In the genomic region with DNA sequence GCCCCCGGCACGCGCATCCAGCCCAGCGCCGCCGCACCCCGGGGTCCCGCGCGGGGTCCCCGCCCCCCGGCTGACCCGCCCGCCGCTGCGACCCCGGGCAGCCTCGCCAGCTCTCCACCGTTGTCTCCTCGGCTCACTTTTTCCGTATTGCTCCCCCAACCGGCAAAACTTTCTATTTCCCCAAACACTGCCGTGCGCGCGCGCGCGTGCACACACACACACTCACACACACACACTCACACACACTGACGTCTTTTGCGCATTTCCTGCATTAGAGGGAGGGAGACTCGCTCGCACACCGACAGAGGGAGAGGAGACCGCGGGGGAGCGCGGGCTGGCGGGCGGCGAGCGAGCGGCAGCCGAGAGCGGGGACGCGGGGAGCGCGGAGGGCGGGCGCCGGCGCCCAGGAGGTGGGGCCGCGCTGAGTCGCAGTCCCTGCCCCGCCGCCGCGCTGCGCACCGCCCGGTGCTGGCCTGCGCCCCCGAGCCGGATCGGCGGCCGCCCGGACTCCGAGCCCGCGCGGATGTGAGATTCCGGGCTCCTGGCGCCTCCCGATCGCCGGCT, we compare ENCODE assay signal across 1 cellular context.
TF ChIP-seq lines count a peak whose summit lies in the region.

No MANE protein-coding gene starts in this region.

TF ChIP-seq in K562, 482 proteins besides CTCF, POLR2A, EP300 and RAD21 (continued from another document and continues in another):
- TF ChIP-seq, protein P1, sequence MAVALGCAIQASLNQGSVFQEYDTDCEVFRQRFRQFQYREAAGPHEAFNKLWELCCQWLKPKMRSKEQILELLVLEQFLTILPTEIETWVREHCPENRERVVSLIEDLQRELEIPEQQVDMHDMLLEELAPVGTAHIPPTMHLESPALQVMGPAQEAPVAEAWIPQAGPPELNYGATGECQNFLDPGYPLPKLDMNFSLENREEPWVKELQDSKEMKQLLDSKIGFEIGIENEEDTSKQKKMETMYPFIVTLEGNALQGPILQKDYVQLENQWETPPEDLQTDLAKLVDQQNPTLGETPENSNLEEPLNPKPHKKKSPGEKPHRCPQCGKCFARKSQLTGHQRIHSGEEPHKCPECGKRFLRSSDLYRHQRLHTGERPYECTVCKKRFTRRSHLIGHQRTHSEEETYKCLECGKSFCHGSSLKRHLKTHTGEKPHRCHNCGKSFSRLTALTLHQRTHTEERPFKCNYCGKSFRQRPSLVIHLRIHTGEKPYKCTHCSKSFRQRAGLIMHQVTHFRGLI (CRISPR knock-in tag; IDR thresholded peaks at IDR 0.05), result no peak
- no peak for TF ChIP-seq SNIP1 (IDR thresholded peaks at IDR 0.05; ENCODE audit: low read depth)
- peak; percentile 72 for TF ChIP-seq POLR2G (IDR thresholded peaks at IDR 0.05; ENCODE audit: low read depth, low read length)
- TF ChIP-seq ATF1 (CRISPR knock-in tag; IDR thresholded peaks at IDR 0.05), result 0 out of 2 replicates have a peak, but pooled peaks have one; percentile 31
- TF ChIP-seq ATF1 (tag; IDR thresholded peaks at IDR 0.05), result peak; percentile 77
- no peak for TF ChIP-seq BRD9 (IDR thresholded peaks at IDR 0.05; ENCODE audit: low read depth, partially characterized antibody)
- TF ChIP-seq KAT2B (IDR thresholded peaks at IDR 0.05; ENCODE audit: low read depth, low read length), result no peak
- TF ChIP-seq, protein P2, sequence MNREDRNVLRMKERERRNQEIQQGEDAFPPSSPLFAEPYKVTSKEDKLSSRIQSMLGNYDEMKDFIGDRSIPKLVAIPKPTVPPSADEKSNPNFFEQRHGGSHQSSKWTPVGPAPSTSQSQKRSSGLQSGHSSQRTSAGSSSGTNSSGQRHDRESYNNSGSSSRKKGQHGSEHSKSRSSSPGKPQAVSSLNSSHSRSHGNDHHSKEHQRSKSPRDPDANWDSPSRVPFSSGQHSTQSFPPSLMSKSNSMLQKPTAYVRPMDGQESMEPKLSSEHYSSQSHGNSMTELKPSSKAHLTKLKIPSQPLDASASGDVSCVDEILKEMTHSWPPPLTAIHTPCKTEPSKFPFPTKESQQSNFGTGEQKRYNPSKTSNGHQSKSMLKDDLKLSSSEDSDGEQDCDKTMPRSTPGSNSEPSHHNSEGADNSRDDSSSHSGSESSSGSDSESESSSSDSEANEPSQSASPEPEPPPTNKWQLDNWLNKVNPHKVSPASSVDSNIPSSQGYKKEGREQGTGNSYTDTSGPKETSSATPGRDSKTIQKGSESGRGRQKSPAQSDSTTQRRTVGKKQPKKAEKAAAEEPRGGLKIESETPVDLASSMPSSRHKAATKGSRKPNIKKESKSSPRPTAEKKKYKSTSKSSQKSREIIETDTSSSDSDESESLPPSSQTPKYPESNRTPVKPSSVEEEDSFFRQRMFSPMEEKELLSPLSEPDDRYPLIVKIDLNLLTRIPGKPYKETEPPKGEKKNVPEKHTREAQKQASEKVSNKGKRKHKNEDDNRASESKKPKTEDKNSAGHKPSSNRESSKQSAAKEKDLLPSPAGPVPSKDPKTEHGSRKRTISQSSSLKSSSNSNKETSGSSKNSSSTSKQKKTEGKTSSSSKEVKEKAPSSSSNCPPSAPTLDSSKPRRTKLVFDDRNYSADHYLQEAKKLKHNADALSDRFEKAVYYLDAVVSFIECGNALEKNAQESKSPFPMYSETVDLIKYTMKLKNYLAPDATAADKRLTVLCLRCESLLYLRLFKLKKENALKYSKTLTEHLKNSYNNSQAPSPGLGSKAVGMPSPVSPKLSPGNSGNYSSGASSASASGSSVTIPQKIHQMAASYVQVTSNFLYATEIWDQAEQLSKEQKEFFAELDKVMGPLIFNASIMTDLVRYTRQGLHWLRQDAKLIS (CRISPR knock-in tag; IDR thresholded peaks at IDR 0.05), result no peak; the same call in 1 of the 2 replicates
- 0 out of 2 replicates have a peak, but pooled peaks have one; percentile 27 for TF ChIP-seq XRCC5 (IDR thresholded peaks at IDR 0.05; ENCODE audit: low read depth, low read length)
- TF ChIP-seq, protein P3, sequence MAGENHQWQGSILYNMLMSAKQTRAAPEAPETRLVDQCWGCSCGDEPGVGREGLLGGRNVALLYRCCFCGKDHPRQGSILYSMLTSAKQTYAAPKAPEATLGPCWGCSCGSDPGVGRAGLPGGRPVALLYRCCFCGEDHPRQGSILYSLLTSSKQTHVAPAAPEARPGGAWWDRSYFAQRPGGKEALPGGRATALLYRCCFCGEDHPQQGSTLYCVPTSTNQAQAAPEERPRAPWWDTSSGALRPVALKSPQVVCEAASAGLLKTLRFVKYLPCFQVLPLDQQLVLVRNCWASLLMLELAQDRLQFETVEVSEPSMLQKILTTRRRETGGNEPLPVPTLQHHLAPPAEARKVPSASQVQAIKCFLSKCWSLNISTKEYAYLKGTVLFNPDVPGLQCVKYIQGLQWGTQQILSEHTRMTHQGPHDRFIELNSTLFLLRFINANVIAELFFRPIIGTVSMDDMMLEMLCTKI (IDR thresholded peaks at IDR 0.05; ENCODE audit: partially characterized antibody), result no peak
- no peak for TF ChIP-seq ZNF217 (CRISPR knock-in tag; IDR thresholded peaks at IDR 0.05)
- TF ChIP-seq DNMT1 (IDR thresholded peaks at IDR 0.05), result no peak
- TF ChIP-seq YBX1 (IDR thresholded peaks at IDR 0.05), result no peak
- TF ChIP-seq, protein P4, sequence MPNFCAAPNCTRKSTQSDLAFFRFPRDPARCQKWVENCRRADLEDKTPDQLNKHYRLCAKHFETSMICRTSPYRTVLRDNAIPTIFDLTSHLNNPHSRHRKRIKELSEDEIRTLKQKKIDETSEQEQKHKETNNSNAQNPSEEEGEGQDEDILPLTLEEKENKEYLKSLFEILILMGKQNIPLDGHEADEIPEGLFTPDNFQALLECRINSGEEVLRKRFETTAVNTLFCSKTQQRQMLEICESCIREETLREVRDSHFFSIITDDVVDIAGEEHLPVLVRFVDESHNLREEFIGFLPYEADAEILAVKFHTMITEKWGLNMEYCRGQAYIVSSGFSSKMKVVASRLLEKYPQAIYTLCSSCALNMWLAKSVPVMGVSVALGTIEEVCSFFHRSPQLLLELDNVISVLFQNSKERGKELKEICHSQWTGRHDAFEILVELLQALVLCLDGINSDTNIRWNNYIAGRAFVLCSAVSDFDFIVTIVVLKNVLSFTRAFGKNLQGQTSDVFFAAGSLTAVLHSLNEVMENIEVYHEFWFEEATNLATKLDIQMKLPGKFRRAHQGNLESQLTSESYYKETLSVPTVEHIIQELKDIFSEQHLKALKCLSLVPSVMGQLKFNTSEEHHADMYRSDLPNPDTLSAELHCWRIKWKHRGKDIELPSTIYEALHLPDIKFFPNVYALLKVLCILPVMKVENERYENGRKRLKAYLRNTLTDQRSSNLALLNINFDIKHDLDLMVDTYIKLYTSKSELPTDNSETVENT (CRISPR knock-in tag; IDR thresholded peaks at IDR 0.05), result no peak
- no peak for TF ChIP-seq HIVEP1 (CRISPR knock-in tag; IDR thresholded peaks at IDR 0.05)
- TF ChIP-seq, protein P5, sequence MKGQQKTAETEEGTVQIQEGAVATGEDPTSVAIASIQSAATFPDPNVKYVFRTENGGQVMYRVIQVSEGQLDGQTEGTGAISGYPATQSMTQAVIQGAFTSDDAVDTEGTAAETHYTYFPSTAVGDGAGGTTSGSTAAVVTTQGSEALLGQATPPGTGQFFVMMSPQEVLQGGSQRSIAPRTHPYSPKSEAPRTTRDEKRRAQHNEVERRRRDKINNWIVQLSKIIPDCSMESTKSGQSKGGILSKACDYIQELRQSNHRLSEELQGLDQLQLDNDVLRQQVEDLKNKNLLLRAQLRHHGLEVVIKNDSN (CRISPR knock-in tag; IDR thresholded peaks at IDR 0.05), result no peak
- TF ChIP-seq KLF10 (CRISPR knock-in tag; IDR thresholded peaks at IDR 0.05), result no peak
- peak in 1 of 2 experiments; percentile 61; a peak in 2 of 4 replicates for TF ChIP-seq RCOR1 (IDR thresholded peaks at IDR 0.05; ENCODE audit: borderline replicate concordance in 1 of 2, low read depth in 2 of 2, low read length in 2 of 2)
- peak; percentile 69 for TF ChIP-seq GATAD2A (IDR thresholded peaks at IDR 0.05)
- TF ChIP-seq, protein P6, sequence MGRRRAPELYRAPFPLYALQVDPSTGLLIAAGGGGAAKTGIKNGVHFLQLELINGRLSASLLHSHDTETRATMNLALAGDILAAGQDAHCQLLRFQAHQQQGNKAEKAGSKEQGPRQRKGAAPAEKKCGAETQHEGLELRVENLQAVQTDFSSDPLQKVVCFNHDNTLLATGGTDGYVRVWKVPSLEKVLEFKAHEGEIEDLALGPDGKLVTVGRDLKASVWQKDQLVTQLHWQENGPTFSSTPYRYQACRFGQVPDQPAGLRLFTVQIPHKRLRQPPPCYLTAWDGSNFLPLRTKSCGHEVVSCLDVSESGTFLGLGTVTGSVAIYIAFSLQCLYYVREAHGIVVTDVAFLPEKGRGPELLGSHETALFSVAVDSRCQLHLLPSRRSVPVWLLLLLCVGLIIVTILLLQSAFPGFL (CRISPR knock-in tag; IDR thresholded peaks at IDR 0.05), result no peak
- TF ChIP-seq, protein P7, sequence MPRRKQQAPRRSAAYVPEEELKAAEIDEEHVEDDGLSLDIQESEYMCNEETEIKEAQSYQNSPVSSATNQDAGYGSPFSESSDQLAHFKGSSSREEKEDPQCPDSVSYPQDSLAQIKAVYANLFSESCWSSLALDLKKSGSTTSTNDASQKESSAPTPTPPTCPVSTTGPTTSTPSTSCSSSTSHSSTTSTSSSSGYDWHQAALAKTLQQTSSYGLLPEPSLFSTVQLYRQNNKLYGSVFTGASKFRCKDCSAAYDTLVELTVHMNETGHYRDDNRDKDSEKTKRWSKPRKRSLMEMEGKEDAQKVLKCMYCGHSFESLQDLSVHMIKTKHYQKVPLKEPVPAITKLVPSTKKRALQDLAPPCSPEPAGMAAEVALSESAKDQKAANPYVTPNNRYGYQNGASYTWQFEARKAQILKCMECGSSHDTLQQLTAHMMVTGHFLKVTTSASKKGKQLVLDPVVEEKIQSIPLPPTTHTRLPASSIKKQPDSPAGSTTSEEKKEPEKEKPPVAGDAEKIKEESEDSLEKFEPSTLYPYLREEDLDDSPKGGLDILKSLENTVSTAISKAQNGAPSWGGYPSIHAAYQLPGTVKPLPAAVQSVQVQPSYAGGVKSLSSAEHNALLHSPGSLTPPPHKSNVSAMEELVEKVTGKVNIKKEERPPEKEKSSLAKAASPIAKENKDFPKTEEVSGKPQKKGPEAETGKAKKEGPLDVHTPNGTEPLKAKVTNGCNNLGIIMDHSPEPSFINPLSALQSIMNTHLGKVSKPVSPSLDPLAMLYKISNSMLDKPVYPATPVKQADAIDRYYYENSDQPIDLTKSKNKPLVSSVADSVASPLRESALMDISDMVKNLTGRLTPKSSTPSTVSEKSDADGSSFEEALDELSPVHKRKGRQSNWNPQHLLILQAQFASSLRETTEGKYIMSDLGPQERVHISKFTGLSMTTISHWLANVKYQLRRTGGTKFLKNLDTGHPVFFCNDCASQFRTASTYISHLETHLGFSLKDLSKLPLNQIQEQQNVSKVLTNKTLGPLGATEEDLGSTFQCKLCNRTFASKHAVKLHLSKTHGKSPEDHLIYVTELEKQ (CRISPR knock-in tag; IDR thresholded peaks at IDR 0.05), result no peak
- TF ChIP-seq SMARCA5 (IDR thresholded peaks at IDR 0.05), result no peak
- TF ChIP-seq ZNF23 (CRISPR knock-in tag; IDR thresholded peaks at IDR 0.05), result no peak
- no peak for TF ChIP-seq TFAM (CRISPR knock-in tag; conservative IDR thresholded peaks at IDR 0.05)
- TF ChIP-seq EZH2 (IDR thresholded peaks at IDR 0.05; ENCODE audit: borderline replicate concordance, low read depth, low read length), result no peak
- TF ChIP-seq FOXJ2 (tag; IDR thresholded peaks at IDR 0.05), result no peak
- TF ChIP-seq MAFG (tag; conservative IDR thresholded peaks at IDR 0.05), result no peak
- TF ChIP-seq MCM5 (IDR thresholded peaks at IDR 0.05; ENCODE audit: low read depth), result no peak
- TF ChIP-seq CCAR2 (IDR thresholded peaks at IDR 0.05; ENCODE audit: low read depth, low read length), result no peak
- no peak for TF ChIP-seq SRF (CRISPR knock-in tag; IDR thresholded peaks at IDR 0.05)
- TF ChIP-seq CAMTA2 (CRISPR knock-in tag; conservative IDR thresholded peaks at IDR 0.05), result no peak
- 0 out of 2 replicates have a peak, but pooled peaks have one; percentile 31 for TF ChIP-seq GTF2E2 (tag; IDR thresholded peaks at IDR 0.05)
- TF ChIP-seq, protein P8, sequence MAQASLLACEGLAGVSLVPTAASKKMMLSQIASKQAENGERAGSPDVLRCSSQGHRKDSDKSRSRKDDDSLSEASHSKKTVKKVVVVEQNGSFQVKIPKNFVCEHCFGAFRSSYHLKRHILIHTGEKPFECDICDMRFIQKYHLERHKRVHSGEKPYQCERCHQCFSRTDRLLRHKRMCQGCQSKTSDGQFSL (CRISPR knock-in tag; IDR thresholded peaks at IDR 0.05), result peak; percentile 71; the same call in 1 of the 2 replicates
- TF ChIP-seq, protein P8 (tag; IDR thresholded peaks at IDR 0.05), result 0 out of 4 replicates have a peak, but pooled peaks of 1 of the 2 experiments have one; percentile 10
- TF ChIP-seq ZNF12 (CRISPR knock-in tag; IDR thresholded peaks at IDR 0.05), result no peak
- no peak for TF ChIP-seq ZNF551 (CRISPR knock-in tag; IDR thresholded peaks at IDR 0.05)
- no peak for TF ChIP-seq ZNF384 (IDR thresholded peaks at IDR 0.05; ENCODE audit: low read depth, low read length)
- TF ChIP-seq ZNF324 (CRISPR knock-in tag; IDR thresholded peaks at IDR 0.05), result no peak
- TF ChIP-seq NFIC (IDR thresholded peaks at IDR 0.05), result peak; percentile 53
- TF ChIP-seq NEUROD1 (IDR thresholded peaks at IDR 0.05; ENCODE audit: borderline replicate concordance, low read depth, low read length, partially characterized antibody), result no peak
- TF ChIP-seq, protein P9, sequence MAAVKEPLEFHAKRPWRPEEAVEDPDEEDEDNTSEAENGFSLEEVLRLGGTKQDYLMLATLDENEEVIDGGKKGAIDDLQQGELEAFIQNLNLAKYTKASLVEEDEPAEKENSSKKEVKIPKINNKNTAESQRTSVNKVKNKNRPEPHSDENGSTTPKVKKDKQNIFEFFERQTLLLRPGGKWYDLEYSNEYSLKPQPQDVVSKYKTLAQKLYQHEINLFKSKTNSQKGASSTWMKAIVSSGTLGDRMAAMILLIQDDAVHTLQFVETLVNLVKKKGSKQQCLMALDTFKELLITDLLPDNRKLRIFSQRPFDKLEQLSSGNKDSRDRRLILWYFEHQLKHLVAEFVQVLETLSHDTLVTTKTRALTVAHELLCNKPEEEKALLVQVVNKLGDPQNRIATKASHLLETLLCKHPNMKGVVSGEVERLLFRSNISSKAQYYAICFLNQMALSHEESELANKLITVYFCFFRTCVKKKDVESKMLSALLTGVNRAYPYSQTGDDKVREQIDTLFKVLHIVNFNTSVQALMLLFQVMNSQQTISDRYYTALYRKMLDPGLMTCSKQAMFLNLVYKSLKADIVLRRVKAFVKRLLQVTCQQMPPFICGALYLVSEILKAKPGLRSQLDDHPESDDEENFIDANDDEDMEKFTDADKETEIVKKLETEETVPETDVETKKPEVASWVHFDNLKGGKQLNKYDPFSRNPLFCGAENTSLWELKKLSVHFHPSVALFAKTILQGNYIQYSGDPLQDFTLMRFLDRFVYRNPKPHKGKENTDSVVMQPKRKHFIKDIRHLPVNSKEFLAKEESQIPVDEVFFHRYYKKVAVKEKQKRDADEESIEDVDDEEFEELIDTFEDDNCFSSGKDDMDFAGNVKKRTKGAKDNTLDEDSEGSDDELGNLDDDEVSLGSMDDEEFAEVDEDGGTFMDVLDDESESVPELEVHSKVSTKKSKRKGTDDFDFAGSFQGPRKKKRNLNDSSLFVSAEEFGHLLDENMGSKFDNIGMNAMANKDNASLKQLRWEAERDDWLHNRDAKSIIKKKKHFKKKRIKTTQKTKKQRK (IDR thresholded peaks at IDR 0.05; ENCODE audit: borderline replicate concordance, low read depth, low read length), result no peak
- peak; percentile 47 to 48; a peak in 2 of 4 replicates for TF ChIP-seq TEAD1 (CRISPR knock-in tag; IDR thresholded peaks at IDR 0.05)
